ENCODE assay signal across 21 cellular contexts in the genomic region with DNA sequence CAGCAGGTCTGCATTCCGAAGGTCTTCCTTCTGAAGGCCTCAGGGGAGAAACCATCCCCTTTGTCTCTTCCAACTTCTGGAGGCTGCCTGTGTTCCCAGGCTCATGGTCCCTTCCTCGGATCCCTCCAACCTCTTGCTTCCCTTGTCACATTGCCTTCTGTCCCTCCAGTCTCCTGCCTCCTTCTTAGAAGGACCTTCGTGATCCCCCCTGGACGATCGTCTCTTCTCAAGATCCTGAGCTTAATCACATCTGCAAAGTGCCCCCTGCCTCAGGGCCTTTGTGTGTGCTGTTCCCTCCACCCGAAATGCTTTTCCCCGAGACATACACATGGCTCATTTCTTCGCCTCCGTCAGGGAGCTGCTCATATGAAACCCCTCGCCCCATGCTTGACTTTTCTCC.
DNase-seq lines count a peak whose midpoint lies in the region; ATAC-seq, FAIRE-seq and TF ChIP-seq lines count a peak whose summit lies in the region.
"Had no signal": no experiment of that assay in that cellular context is flagged by ENCODE, and none has a peak within 500 bp of the region (broad histone marks: within the 10 kb centered on the region; RNA-seq: fewer than 3 reads in every experiment).

No MANE protein-coding gene starts in this region.

- H3K27me3 Mint-ChIP-seq in activated CD4-positive, alpha-beta T cell treated with anti-CD3 and anti-CD28 coated beads, Interleukin-2, amount 10 ng/mL, durations not matched to agents 7 days and 5 days: no peaks in the 10 kb centered on the region
- H3K27me3 Mint-ChIP-seq in CD4-positive, alpha-beta memory T cell: no peaks in the 10 kb centered on the region
- no peaks in the 10 kb centered on the region for H3K27me3 Mint-ChIP-seq in activated T-helper 1 cell treated with anti-CD3 and anti-CD28 coated beads, Interleukin-12 subunit alpha, Interleukin-12 subunit beta, Interleukin-2, Interleukin-4 antibody, amounts not matched to agents 30 ng/mL and 10 ng/mL and 1 ng/mL, durations not matched to agents 14 hours and 24 hours and 36 hours (ENCODE audit: insufficient read depth)
- H3K27me3 Mint-ChIP-seq in nephron (ENCODE audit: low read depth): peaks cover 21% of the 10 kb centered on the region

- peaks cover 48% of the 10 kb centered on the region for H3K4me1 ChIP-seq in CD4-positive, alpha-beta memory T cell (ENCODE audit: insufficient read depth, low read length)

- no peak overlapping the region for H3K4me3 ChIP-seq in CD4-positive, alpha-beta memory T cell (ENCODE audit: low read length in 2 of 2)
- H3K4me3 ChIP-seq: A549, left ventricle myocardium inferior, SK-N-MC, skin epidermis, tibial nerve had no signal

- no peaks in the 10 kb centered on the region for H3K9me3 Mint-ChIP-seq in activated CD4-positive, alpha-beta T cell treated with anti-CD3 and anti-CD28 coated beads, Interleukin-2, amount 10 ng/mL, durations not matched to agents 7 days and 5 days
- H3K9me3 Mint-ChIP-seq in CD4-positive, alpha-beta memory T cell: no peaks in the 10 kb centered on the region
- no peaks in the 10 kb centered on the region for H3K9me3 Mint-ChIP-seq in activated T-helper 1 cell treated with anti-CD3 and anti-CD28 coated beads, Interleukin-12 subunit alpha, Interleukin-12 subunit beta, Interleukin-2, Interleukin-4 antibody, amounts not matched to agents 30 ng/mL and 10 ng/mL and 1 ng/mL, durations not matched to agents 14 hours and 24 hours and 36 hours
- no peaks in the 10 kb centered on the region for H3K9me3 Mint-ChIP-seq in nephron
- H3K9me3 Mint-ChIP-seq: activated naive CD4-positive, alpha-beta T cell treated with anti-CD3 and anti-CD28 coated beads for 36 hours had no signal

- POLR2A ChIA-PET in activated CD4-positive, alpha-beta T cell treated with anti-CD3 and anti-CD28 coated beads, Interleukin-2, amount 10 ng/mL, durations not matched to agents 7 days and 5 days (lab: Charles Lee): no interaction called here
- POLR2A ChIA-PET in CD4-positive, alpha-beta memory T cell (lab: Charles Lee; ENCODE audit: partially characterized antibody): no interaction called here

- H3K27ac Mint-ChIP-seq in activated CD4-positive, alpha-beta T cell treated with anti-CD3 and anti-CD28 coated beads, Interleukin-2, amount 10 ng/mL, durations not matched to agents 7 days and 5 days: peak overlapping the region; percentile 60
- H3K27ac Mint-ChIP-seq in CD4-positive, alpha-beta memory T cell: peak overlapping the region in 5 of 7 donors; percentile 31 to 84 (median 80)
- peak overlapping the region; percentile 25 for H3K27ac Mint-ChIP-seq in activated T-helper 1 cell treated with anti-CD3 and anti-CD28 coated beads, Interleukin-12 subunit alpha, Interleukin-12 subunit beta, Interleukin-2, Interleukin-4 antibody, amounts not matched to agents 30 ng/mL and 10 ng/mL and 1 ng/mL, durations not matched to agents 14 hours and 24 hours and 36 hours
- H3K27ac Mint-ChIP-seq in nephron: peak overlapping the region in 2 of 3 experiments; percentile 11 to 54

- H3K27ac ChIP-seq in CD4-positive, alpha-beta memory T cell (ENCODE audit: low read depth, low read length): no peak overlapping the region
- H3K27ac ChIP-seq: A549, HL-60, left ventricle myocardium inferior, SK-N-MC, VCaP had no signal

- no peaks in the 10 kb centered on the region for H3K27me3 ChIP-seq in CD4-positive, alpha-beta memory T cell (ENCODE audit: insufficient read depth, low read length)
- H3K27me3 ChIP-seq: tibial nerve had no signal

- H3K36me3 ChIP-seq in CD4-positive, alpha-beta memory T cell (ENCODE audit: insufficient read depth, low read length): no peaks in the 10 kb centered on the region
- H3K36me3 ChIP-seq: left ventricle myocardium inferior, tibial nerve had no signal

- no peak for DNase-seq in activated CD4-positive, alpha-beta T cell treated with anti-CD3 and anti-CD28 coated beads, Interleukin-2, amount 10 ng/mL, durations not matched to agents 7 days and 5 days
- DNase-seq in activated CD4-positive, alpha-beta T cell treated with anti-CD3 and anti-CD28 coated beads, Interleukin-2, amount 50 U/mL, for 4 hours: no peak
- no peak for DNase-seq in CD4-positive, alpha-beta memory T cell
- no peak for DNase-seq in activated T-helper 1 cell treated with anti-CD3 and anti-CD28 coated beads, Interleukin-12 subunit alpha, Interleukin-12 subunit beta, Interleukin-2, Interleukin-4 antibody, amounts not matched to agents 30 ng/mL and 10 ng/mL and 1 ng/mL, durations not matched to agents 14 hours and 24 hours and 36 hours (ENCODE audit: low spot score)
- no peak for DNase-seq in RCC 7860 (ENCODE audit: low spot score)
- DNase-seq: DND-41, Kasumi-1, left ventricle myocardium inferior, mesendoderm, NCI-H446 treated with DMSO at 0.1 percent for 48 hours had no signal

- CTCF ChIA-PET in activated CD4-positive, alpha-beta T cell treated with anti-CD3 and anti-CD28 coated beads, Interleukin-2, amount 10 ng/mL, durations not matched to agents 7 days and 5 days (lab: Charles Lee): no interaction called here
- CTCF ChIA-PET in CD4-positive, alpha-beta memory T cell (lab: Charles Lee; ENCODE audit: partially characterized antibody): no interaction called here

- FAIRE-seq in RCC 7860 (lab: Jason Lieb, UNC): no peak
- FAIRE-seq: A549, islet of Langerhans had no signal

- H3K4me1 Mint-ChIP-seq in activated CD4-positive, alpha-beta T cell treated with anti-CD3 and anti-CD28 coated beads, Interleukin-2, amount 10 ng/mL, durations not matched to agents 7 days and 5 days: peaks cover 56% of the 10 kb centered on the region
- peaks cover 30 to 50% (median 40%) of the 10 kb centered on the region in 4 donors for H3K4me1 Mint-ChIP-seq in CD4-positive, alpha-beta memory T cell
- H3K4me1 Mint-ChIP-seq in activated T-helper 1 cell treated with anti-CD3 and anti-CD28 coated beads, Interleukin-12 subunit alpha, Interleukin-12 subunit beta, Interleukin-2, Interleukin-4 antibody, amounts not matched to agents 30 ng/mL and 10 ng/mL and 1 ng/mL, durations not matched to agents 14 hours and 24 hours and 36 hours (ENCODE audit: low read depth): peaks cover 61% of the 10 kb centered on the region
- H3K4me1 Mint-ChIP-seq in nephron: peaks cover 38% of the 10 kb centered on the region

- TF ChIP-seq CTCF in nephron (IDR thresholded peaks at IDR 0.05; ENCODE audit: unreplicated experiment in 3 of 3): no peak

- H3K9me3 ChIP-seq in CD4-positive, alpha-beta memory T cell (ENCODE audit: control insufficient read depth in 1 of 2, low read length in 2 of 2): no peaks in the 10 kb centered on the region
- H3K9me3 ChIP-seq: left ventricle myocardium inferior, tibial nerve had no signal

- H3K36me3 Mint-ChIP-seq in activated CD4-positive, alpha-beta T cell treated with anti-CD3 and anti-CD28 coated beads, Interleukin-2, amount 10 ng/mL, durations not matched to agents 7 days and 5 days (ENCODE audit: low read depth): no peaks in the 10 kb centered on the region
- no peaks in the 10 kb centered on the region for H3K36me3 Mint-ChIP-seq in CD4-positive, alpha-beta memory T cell
- peaks cover 2% of the 10 kb centered on the region for H3K36me3 Mint-ChIP-seq in activated T-helper 1 cell treated with anti-CD3 and anti-CD28 coated beads, Interleukin-12 subunit alpha, Interleukin-12 subunit beta, Interleukin-2, Interleukin-4 antibody, amounts not matched to agents 30 ng/mL and 10 ng/mL and 1 ng/mL, durations not matched to agents 14 hours and 24 hours and 36 hours (ENCODE audit: low read depth)
- H3K36me3 Mint-ChIP-seq in nephron (ENCODE audit: low read depth): no peaks in the 10 kb centered on the region

- no peak overlapping the region for H3K4me3 Mint-ChIP-seq in activated CD4-positive, alpha-beta T cell treated with anti-CD3 and anti-CD28 coated beads, Interleukin-2, amount 10 ng/mL, durations not matched to agents 7 days and 5 days
- no peak overlapping the region for H3K4me3 Mint-ChIP-seq in CD4-positive, alpha-beta memory T cell
- no peak overlapping the region for H3K4me3 Mint-ChIP-seq in activated T-helper 1 cell treated with anti-CD3 and anti-CD28 coated beads, Interleukin-12 subunit alpha, Interleukin-12 subunit beta, Interleukin-2, Interleukin-4 antibody, amounts not matched to agents 30 ng/mL and 10 ng/mL and 1 ng/mL, durations not matched to agents 14 hours and 24 hours and 36 hours
- H3K4me3 Mint-ChIP-seq in nephron: no peak overlapping the region
- H3K4me3 Mint-ChIP-seq: activated naive CD4-positive, alpha-beta T cell treated with anti-CD3 and anti-CD28 coated beads for 36 hours had no signal

- ATAC-seq in HG02840 (IDR thresholded peaks at IDR 0.05; ENCODE audit: low FRiP score, unreplicated experiment): no peak
- no peak for ATAC-seq in HG02870 (IDR thresholded peaks at IDR 0.05; ENCODE audit: unreplicated experiment)
- ATAC-seq: A549 had no signal

- intact Hi-C loops in CD4-positive, alpha-beta memory T cell (cut with micrococcal nuclease): loop anchor here (10.0 kb wide), 1 partner anchor 102 kb away; the partner anchor contains the start of gene RYBP
- intact Hi-C loops in activated T-helper 1 cell treated with anti-CD3 and anti-CD28 coated beads, Interleukin-12 subunit alpha, Interleukin-12 subunit beta, Interleukin-2, Interleukin-4 antibody, amounts not matched to agents 30 ng/mL and 10 ng/mL and 1 ng/mL, durations not matched to agents 14 hours and 24 hours and 36 hours (cut with micrococcal nuclease): loop anchor here (2.0 to 10.0 kb wide), 3 partner anchors 32 to 238 kb away; no protein-coding TSS in a partner anchor

Comparison
In these comparisons a context has a peak if more than half of its experiments do, and no peak if none do; other contexts are left out.
1. H3K27ac Mint-ChIP-seq: peak in every context shown above with its lines; median percentile 80 in CD4-positive, alpha-beta memory T cell; 60 in activated CD4-positive, alpha-beta T cell treated with anti-CD3 and anti-CD28 coated beads, Interleukin-2, amount 10 ng/mL, durations not matched to agents 7 days and 5 days; 32 in nephron; 25 in activated T-helper 1 cell treated with anti-CD3 and anti-CD28 coated beads, Interleukin-12 subunit alpha, Interleukin-12 subunit beta, Interleukin-2, Interleukin-4 antibody, amounts not matched to agents 30 ng/mL and 10 ng/mL and 1 ng/mL, durations not matched to agents 14 hours and 24 hours and 36 hours.